ENCODE assay signal across 19 cellular contexts in genomic region chr1:156742801-156743200, GRCh38. TPM values are rescaled to one million over a fixed set of nuclear protein-coding genes. Genes with fewer than 3 reads are reported as not detected.
DNase-seq lines count a peak whose midpoint lies in the region; ATAC-seq and TF ChIP-seq lines count a peak whose summit lies in the region.
"Had no signal": no experiment of that assay in that cellular context is flagged by ENCODE, and none has a peak within 500 bp of the region (broad histone marks: within the 10 kb centered on the region; RNA-seq: fewer than 3 reads in every experiment).

No MANE protein-coding gene starts in this region.

- TF ChIP-seq POLR2A in tibial nerve (IDR thresholded peaks at IDR 0.05) = no peak

- no peak overlapping the region for H3K4me2 ChIP-seq in PC-9

- H3K27ac ChIP-seq in PC-9 = peak overlapping the region; percentile 60; the same call in 1 of the 2 replicates
- H3K27ac ChIP-seq in tibial nerve = peak overlapping the region in 1 of 4 donors; percentile 90

- peaks cover 63% of the 10 kb centered on the region for H3F3A ChIP-seq in PC-9 (ENCODE audit: insufficient read depth, low read depth)

- H3K79me2 ChIP-seq in PC-9 (ENCODE audit: low read depth) = peaks cover 66% of the 10 kb centered on the region

- no peaks in the 10 kb centered on the region for H3K9me3 Mint-ChIP-seq in activated naive CD4-positive, alpha-beta T cell treated with anti-CD3 and anti-CD28 coated beads, Interleukin-2, amount 10 ng/mL, durations not matched to agents 7 days and 5 days
- H3K9me3 Mint-ChIP-seq in effector memory CD8-positive, alpha-beta T cell = peaks cover 0 to 2% of the 10 kb centered on the region in 2 donors
- no peaks in the 10 kb centered on the region for H3K9me3 Mint-ChIP-seq in stimulated activated effector memory CD8-positive, alpha-beta T cell treated with anti-CD3 and anti-CD28 coated beads, Interleukin-12 subunit alpha, Interleukin-12 subunit beta, amount 100 ng/mL, for 72 hours
- H3K9me3 Mint-ChIP-seq: T-helper 2 cell treated with Interferon-gamma antibody and Interleukin-4, amounts not matched to agents 5 μg/mL and 100 μg/mL, for 36 hours had no signal

- POLR2A ChIA-PET in PC-9 (lab: Charles Lee; ENCODE audit: unreplicated experiment) = no interaction called here

- no peak for TF ChIP-seq EP300 in tibial nerve (IDR thresholded peaks at IDR 0.05)

- H4K20me1 ChIP-seq in PC-9 (ENCODE audit: insufficient read depth) = peaks cover 16% of the 10 kb centered on the region

- CTCF ChIA-PET in activated naive CD4-positive, alpha-beta T cell treated with anti-CD3 and anti-CD28 coated beads, Interleukin-2, amount 10 ng/mL, durations not matched to agents 7 days and 5 days (lab: Charles Lee) = interaction anchor here (1.8 to 2.2 kb wide), 2 partner anchors 16 to 53 kb away, joined by 6 to 12 read pairs; no protein-coding TSS in a partner anchor
- CTCF ChIA-PET in PC-9 (lab: Charles Lee) = no interaction called here

- intact Hi-C loops in PC-9 (cut with micrococcal nuclease; ENCODE audit: unreplicated experiment) = no loop called here

- 84 to 95% methylated on average over 4 of the region's 4 CpGs for WGBS in tibial nerve, 2 donors

- H3K9me2 ChIP-seq in PC-9 (ENCODE audit: insufficient read depth) = no peaks in the 10 kb centered on the region

- H3K27ac Mint-ChIP-seq in activated naive CD4-positive, alpha-beta T cell treated with anti-CD3 and anti-CD28 coated beads, Interleukin-2, amount 10 ng/mL, durations not matched to agents 7 days and 5 days = peak overlapping the region; percentile 68
- H3K27ac Mint-ChIP-seq in effector memory CD8-positive, alpha-beta T cell = peak overlapping the region; percentile 83 to 97
- H3K27ac Mint-ChIP-seq in stimulated activated effector memory CD8-positive, alpha-beta T cell treated with anti-CD3 and anti-CD28 coated beads, Interleukin-12 subunit alpha, Interleukin-12 subunit beta, amount 100 ng/mL, for 72 hours = peak overlapping the region; percentile 98

- H3K27me3 Mint-ChIP-seq in activated naive CD4-positive, alpha-beta T cell treated with anti-CD3 and anti-CD28 coated beads, Interleukin-2, amount 10 ng/mL, durations not matched to agents 7 days and 5 days = no peaks in the 10 kb centered on the region
- no peaks in the 10 kb centered on the region for H3K27me3 Mint-ChIP-seq in effector memory CD8-positive, alpha-beta T cell
- H3K27me3 Mint-ChIP-seq: naive thymus-derived CD4-positive, alpha-beta T cell had no signal

- BruUV-seq in PC-9 (replicated peaks; lab: Mats Ljungman, UMichigan) = no TSS peak

- ATAC-seq in effector memory CD8-positive, alpha-beta T cell (replicated peaks) = no peak
- ATAC-seq in stimulated activated effector memory CD8-positive, alpha-beta T cell treated with anti-CD3 and anti-CD28 coated beads, Interleukin-12 subunit alpha, Interleukin-12 subunit beta, amount 100 ng/mL, for 72 hours = no peak
- ATAC-seq: body of pancreas; naive thymus-derived CD4-positive, alpha-beta T cell had no signal

- TF ChIP-seq CTCF in PC-9 (conservative IDR thresholded peaks at IDR 0.05) (no peak), tibial nerve (IDR thresholded peaks at IDR 0.05) (no peak)

- H3K4me3 Mint-ChIP-seq in activated naive CD4-positive, alpha-beta T cell treated with anti-CD3 and anti-CD28 coated beads, Interleukin-2, amount 10 ng/mL, durations not matched to agents 7 days and 5 days = no peak overlapping the region
- no peak overlapping the region for H3K4me3 Mint-ChIP-seq in effector memory CD8-positive, alpha-beta T cell
- peak overlapping the region; percentile 91 for H3K4me3 Mint-ChIP-seq in stimulated activated effector memory CD8-positive, alpha-beta T cell treated with anti-CD3 and anti-CD28 coated beads, Interleukin-12 subunit alpha, Interleukin-12 subunit beta, amount 100 ng/mL, for 72 hours

- H3K9me3 ChIP-seq in PC-9 (ENCODE audit: insufficient read depth, low read depth) = no peaks in the 10 kb centered on the region
- H3K9me3 ChIP-seq in tibial nerve = no peaks in the 10 kb centered on the region
- H3K9me3 ChIP-seq: body of pancreas, MG63 had no signal

- no peaks in the 10 kb centered on the region for H3K27me3 ChIP-seq in PC-9 (ENCODE audit: insufficient read depth, low read depth)
- H3K27me3 ChIP-seq in tibial nerve = no peaks in the 10 kb centered on the region
- H3K27me3 ChIP-seq: body of pancreas, MG63 had no signal

- peaks cover 48% of the 10 kb centered on the region for H3K36me3 Mint-ChIP-seq in activated naive CD4-positive, alpha-beta T cell treated with anti-CD3 and anti-CD28 coated beads, Interleukin-2, amount 10 ng/mL, durations not matched to agents 7 days and 5 days
- H3K36me3 Mint-ChIP-seq in effector memory CD8-positive, alpha-beta T cell (ENCODE audit: insufficient read depth) = peaks cover 35% of the 10 kb centered on the region
- H3K36me3 Mint-ChIP-seq in stimulated activated effector memory CD8-positive, alpha-beta T cell treated with anti-CD3 and anti-CD28 coated beads, Interleukin-12 subunit alpha, Interleukin-12 subunit beta, amount 100 ng/mL, for 72 hours = peaks cover 77% of the 10 kb centered on the region

- no peak overlapping the region for H2AFZ ChIP-seq in PC-9

- peaks cover 78% of the 10 kb centered on the region for H3K4me1 Mint-ChIP-seq in activated naive CD4-positive, alpha-beta T cell treated with anti-CD3 and anti-CD28 coated beads, Interleukin-2, amount 10 ng/mL, durations not matched to agents 7 days and 5 days
- H3K4me1 Mint-ChIP-seq in effector memory CD8-positive, alpha-beta T cell (ENCODE audit: low read depth in 2 of 2) = peaks cover 38 to 46% of the 10 kb centered on the region in 2 donors
- peaks cover 72% of the 10 kb centered on the region for H3K4me1 Mint-ChIP-seq in stimulated activated effector memory CD8-positive, alpha-beta T cell treated with anti-CD3 and anti-CD28 coated beads, Interleukin-12 subunit alpha, Interleukin-12 subunit beta, amount 100 ng/mL, for 72 hours

- DNase-seq in activated naive CD4-positive, alpha-beta T cell treated with anti-CD3 and anti-CD28 coated beads, Interleukin-2, amount 10 ng/mL, durations not matched to agents 7 days and 5 days = no peak
- no peak for DNase-seq in activated naive CD4-positive, alpha-beta T cell treated with Interleukin-2 at 50 U/mL for 16 hours
- no peak for DNase-seq in PC-9
- no peak for DNase-seq in effector memory CD8-positive, alpha-beta T cell
- DNase-seq in stimulated activated effector memory CD8-positive, alpha-beta T cell treated with anti-CD3 and anti-CD28 coated beads, Interleukin-12 subunit alpha, Interleukin-12 subunit beta, amount 100 ng/mL, for 72 hours (ENCODE audit: low spot score in 2 of 2) = no peak
- DNase-seq in tibial nerve (ENCODE audit: low spot score in 2 of 2) = no peak
- no peak for DNase-seq in KBM-7
- DNase-seq in SKM-1 (lab: John Stamatoyannopoulos, UW; ENCODE audit: unreplicated experiment) = no peak
- DNase-seq: activated CD4-positive, alpha-beta T cell treated with anti-CD3 and anti-CD28 coated beads, Interleukin-2, amount 50 U/mL, for 1 hour; activated gamma-delta T cell; body of pancreas; DMS153; effector CD4-positive, alpha-beta T cell; MG63; naive thymus-derived CD4-positive, alpha-beta T cell; NCI-H69; stimulated activated CD4-positive, alpha-beta T cell treated with anti-CD3 and anti-CD28 coated beads, Interleukin-2, amount 100 ng/mL, for 48 hours; trophoblast cell had no signal

- H3K4me1 ChIP-seq in PC-9 (replicated peaks; ENCODE audit: insufficient read depth) = peaks cover 29% of the 10 kb centered on the region
- H3K4me1 ChIP-seq in tibial nerve = peaks cover 0 to 70% (median 32%) of the 10 kb centered on the region in 4 donors

- in situ Hi-C loops in KBM-7 (cut with MboI; ENCODE audit: low pct_unique_long_range_greater_than_20kb, low sequenced_read_pairs) = no loop called here

- H3K4me3 ChIP-seq in PC-9 = no peak overlapping the region
- H3K4me3 ChIP-seq in tibial nerve = no peak overlapping the region
- H3K4me3 ChIP-seq: body of pancreas, MG63 had no signal

- H3K36me3 ChIP-seq in PC-9 (ENCODE audit: low read depth) (peaks cover 23% of the 10 kb centered on the region), tibial nerve (peaks cover 0 to 44% (median 15%) of the 10 kb centered on the region in 3 donors)

RNA-seq across cellular contexts. Expression of gene MRPL24, which starts 1.9 kb away (rescaled TPM):
- 74.1 and 85.3 TPM in 2 replicates for total RNA-seq in PC-9 (2021)
- 10 to 100 TPM; 48.6 to 90.4 (median 66.2) TPM for total RNA-seq in tibial nerve

RNA-seq across cellular contexts. Expression of gene HDGF, which starts 8.7 kb away (rescaled TPM):
- total RNA-seq in PC-9 (2021) (472 and 498 TPM in 2 replicates), tibial nerve (100 to 1,000 TPM; 120 to 177 (median 157) TPM)

RNA-seq across cellular contexts. Expression of gene ISG20L2, which starts 14.2 kb away (rescaled TPM):
- total RNA-seq in PC-9 (2021) = 25.4 and 33.2 TPM in 2 replicates
- 10 to 100 TPM; 10.1 to 24.9 (median 18.6) TPM for total RNA-seq in tibial nerve

RNA-seq across cellular contexts. Expression of gene METTL25B, which starts 14.5 kb away (rescaled TPM):
- total RNA-seq in PC-9 (2021) (51.0 and 77.7 TPM in 2 replicates), tibial nerve (10 to 100 TPM; 36.5 to 50.1 (median 46.0) TPM)

RNA-seq across cellular contexts. Expression of gene PRCC, which starts 24.5 kb away (rescaled TPM):
- total RNA-seq in PC-9 (2021) (47.8 and 56.6 TPM in 2 replicates), tibial nerve (10 to 100 TPM; 25.1 to 44.6 (median 30.8) TPM)
